Comparison of ENCODE assay signal across 20 cellular contexts in the genomic region with DNA sequence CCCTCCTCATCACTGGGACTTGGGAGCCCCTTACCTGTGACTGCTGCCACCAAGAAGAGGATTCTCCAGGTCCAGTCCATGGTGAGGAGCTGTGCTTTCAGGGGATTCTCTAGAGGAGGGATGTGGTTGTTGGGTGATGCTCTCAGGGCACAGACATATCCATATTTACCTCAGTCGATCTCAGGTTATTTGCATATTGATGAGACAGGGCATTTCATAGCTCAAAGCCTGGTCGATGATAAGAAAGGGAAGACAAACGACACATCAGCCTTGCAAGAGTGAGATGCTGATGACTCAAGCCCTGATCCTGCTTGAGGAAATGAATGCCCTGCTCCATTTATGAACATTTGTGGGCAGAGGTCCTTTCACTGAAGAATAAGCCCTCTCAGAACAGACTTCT.
DNase-seq lines count a peak whose midpoint lies in the region; ATAC-seq and TF ChIP-seq lines count a peak whose summit lies in the region.
"Had no signal": no experiment of that assay in that cellular context is flagged by ENCODE, and none has a peak within 500 bp of the region (broad histone marks: within the 10 kb centered on the region; RNA-seq: fewer than 3 reads in every experiment).

No MANE protein-coding gene starts in this region.

- H3K9me3 Mint-ChIP-seq in activated CD4-positive, alpha-beta T cell treated with anti-CD3 and anti-CD28 coated beads for 36 hours (ENCODE audit: low read depth) = no peaks in the 10 kb centered on the region
- H3K9me3 Mint-ChIP-seq in CD4-positive, alpha-beta memory T cell = no peaks in the 10 kb centered on the region
- H3K9me3 Mint-ChIP-seq in activated CD8-positive, alpha-beta T cell treated with anti-CD3 and anti-CD28 coated beads, Interleukin-2, amount 10 ng/mL, durations not matched to agents 7 days and 5 days (ENCODE audit: insufficient read depth) = no peaks in the 10 kb centered on the region
- H3K9me3 Mint-ChIP-seq in CD14-positive monocyte = no peaks in the 10 kb centered on the region
- H3K9me3 Mint-ChIP-seq: dendritic cell treated with granulocyte-macrophage colony-stimulating factor and Interleukin-4, amounts not matched to agents 40 ng/mL and 50 ng/mL, for 4 days had no signal

- no peaks in the 10 kb centered on the region for H3K36me3 ChIP-seq in CD4-positive, alpha-beta memory T cell (ENCODE audit: insufficient read depth, low read length)
- H3K36me3 ChIP-seq in mucosa of descending colon (ENCODE audit: low read depth) (no peaks in the 10 kb centered on the region), MG63 (no peaks in the 10 kb centered on the region)
- H3K36me3 ChIP-seq: BE2C, thoracic aorta had no signal

- CTCF ChIA-PET in activated CD4-positive, alpha-beta T cell treated with anti-CD3 and anti-CD28 coated beads for 36 hours (lab: Charles Lee) = interaction anchor here (0.6 to 6.2 kb wide), 21 partner anchors 9 to 111 kb away, joined by 3 to 54 read pairs (median 5); no protein-coding TSS in a partner anchor
- CTCF ChIA-PET in CD4-positive, alpha-beta memory T cell (lab: Charles Lee; ENCODE audit: partially characterized antibody) = interaction anchor here (1.2 to 5.7 kb wide), 18 partner anchors 11 to 156 kb away, joined by 3 to 52 read pairs (median 10); no protein-coding TSS in a partner anchor
- CTCF ChIA-PET in activated CD8-positive, alpha-beta T cell treated with anti-CD3 and anti-CD28 coated beads, Interleukin-2, amount 10 ng/mL, durations not matched to agents 7 days and 5 days (lab: Charles Lee) = interaction anchor here (0.8 to 6.8 kb wide), 17 partner anchors 11 to 156 kb away, joined by 3 to 115 read pairs (median 5); no protein-coding TSS in a partner anchor

- peak; percentile 50 for DNase-seq in activated CD4-positive, alpha-beta T cell treated with anti-CD3 and anti-CD28 coated beads for 36 hours
- DNase-seq in activated CD4-positive, alpha-beta T cell treated with anti-CD3 and anti-CD28 coated beads for 1 hour = no peak
- DNase-seq in CD4-positive, alpha-beta memory T cell = peak in 4 of 5 donors; percentile 52 to 77 (median 62)
- peak; percentile 48 for DNase-seq in activated CD8-positive, alpha-beta T cell treated with anti-CD3 and anti-CD28 coated beads, Interleukin-2, amount 10 ng/mL, durations not matched to agents 7 days and 5 days
- DNase-seq in mucosa of descending colon = no peak
- no peak for DNase-seq in CD14-positive monocyte (ENCODE audit: low spot score)
- no peak for DNase-seq in MG63
- DNase-seq: 8988T, BE2C, foreskin melanocyte, mesenchymal stem cell, NCI-H1417 treated with DMSO at 0.1 percent for 48 hours, NCI-H2171 treated with DMSO at 0.1 percent for 48 hours, NCI-H748 treated with DMSO at 0.1 percent for 48 hours, nephron progenitor cell, OCI-M1 had no signal

- H3K36me3 Mint-ChIP-seq in activated CD4-positive, alpha-beta T cell treated with anti-CD3 and anti-CD28 coated beads for 36 hours (ENCODE audit: low read depth) = no peaks in the 10 kb centered on the region
- no peaks in the 10 kb centered on the region for H3K36me3 Mint-ChIP-seq in CD4-positive, alpha-beta memory T cell
- H3K36me3 Mint-ChIP-seq in activated CD8-positive, alpha-beta T cell treated with anti-CD3 and anti-CD28 coated beads, Interleukin-2, amount 10 ng/mL, durations not matched to agents 7 days and 5 days (ENCODE audit: low read depth) = no peaks in the 10 kb centered on the region
- H3K36me3 Mint-ChIP-seq in CD14-positive monocyte = no peaks in the 10 kb centered on the region

- intact Hi-C loops in activated CD4-positive, alpha-beta T cell treated with anti-CD3 and anti-CD28 coated beads for 36 hours (cut with DNase I, micrococcal nuclease) = loop anchor here (2.0 to 5.0 kb wide), 2 partner anchors 33 to 435 kb away; no protein-coding TSS in a partner anchor
- intact Hi-C loops in CD4-positive, alpha-beta memory T cell (cut with micrococcal nuclease) = no loop called here
- intact Hi-C loops in mucosa of descending colon (cut with DNase I, micrococcal nuclease) (no loop called here), CD14-positive monocyte (cut with micrococcal nuclease) (no loop called here)

- no peaks in the 10 kb centered on the region for H3K27me3 ChIP-seq in CD4-positive, alpha-beta memory T cell (ENCODE audit: insufficient read depth, low read length)
- H3K27me3 ChIP-seq in MG63 = no peaks in the 10 kb centered on the region
- H3K27me3 ChIP-seq: BE2C had no signal

- POLR2A ChIA-PET in activated CD4-positive, alpha-beta T cell treated with anti-CD3 and anti-CD28 coated beads for 36 hours (lab: Charles Lee) = interaction anchor here (0.6 to 1.5 kb wide), 4 partner anchors 17 to 302 kb away, joined by 3 to 11 read pairs (median 3); no protein-coding TSS in a partner anchor
- POLR2A ChIA-PET in CD4-positive, alpha-beta memory T cell (lab: Charles Lee; ENCODE audit: partially characterized antibody) = interaction anchor here (0.9 to 2.8 kb wide), 11 partner anchors 10 to 232 kb away, joined by 3 to 12 read pairs (median 6); no protein-coding TSS in a partner anchor
- POLR2A ChIA-PET in activated CD8-positive, alpha-beta T cell treated with anti-CD3 and anti-CD28 coated beads, Interleukin-2, amount 10 ng/mL, durations not matched to agents 7 days and 5 days (lab: Charles Lee) = interaction anchor here (0.9 kb wide), 1 partner anchor 13 kb away, joined by 3 read pairs; no protein-coding TSS in a partner anchor

- H3K4me1 ChIP-seq in CD4-positive, alpha-beta memory T cell (ENCODE audit: insufficient read depth, low read length) = peaks cover 71% of the 10 kb centered on the region
- no peaks in the 10 kb centered on the region for H3K4me1 ChIP-seq in mucosa of descending colon (ENCODE audit: low read depth)
- H3K4me1 ChIP-seq: BE2C had no signal

- no peaks in the 10 kb centered on the region for H3K9me3 ChIP-seq in CD4-positive, alpha-beta memory T cell (ENCODE audit: control insufficient read depth in 1 of 2, low read length in 2 of 2)
- no peaks in the 10 kb centered on the region for H3K9me3 ChIP-seq in mucosa of descending colon
- no peaks in the 10 kb centered on the region for H3K9me3 ChIP-seq in MG63
- H3K9me3 ChIP-seq: BE2C, thoracic aorta had no signal

- H3K27ac ChIP-seq in CD4-positive, alpha-beta memory T cell (ENCODE audit: low read depth, low read length) = peak overlapping the region; percentile 57
- H3K27ac ChIP-seq: epithelial cell of prostate, thoracic aorta had no signal

- ATAC-seq in activated CD4-positive, alpha-beta T cell treated with anti-CD3 and anti-CD28 coated beads for 36 hours = peak; percentile 76
- ATAC-seq in activated CD8-positive, alpha-beta T cell treated with anti-CD3 and anti-CD28 coated beads, Interleukin-2, amount 10 ng/mL, durations not matched to agents 7 days and 5 days = peak; percentile 4
- ATAC-seq in mucosa of descending colon = peak; percentile 25
- ATAC-seq in HG02970 (IDR thresholded peaks at IDR 0.05; ENCODE audit: low FRiP score, unreplicated experiment) = no peak

- H3K27me3 Mint-ChIP-seq in activated CD4-positive, alpha-beta T cell treated with anti-CD3 and anti-CD28 coated beads for 36 hours = no peaks in the 10 kb centered on the region
- H3K27me3 Mint-ChIP-seq in CD4-positive, alpha-beta memory T cell = no peaks in the 10 kb centered on the region
- H3K27me3 Mint-ChIP-seq in activated CD8-positive, alpha-beta T cell treated with anti-CD3 and anti-CD28 coated beads, Interleukin-2, amount 10 ng/mL, durations not matched to agents 7 days and 5 days (ENCODE audit: low read depth) = peaks cover 16% of the 10 kb centered on the region
- H3K27me3 Mint-ChIP-seq in CD14-positive monocyte (ENCODE audit: low read depth in 3 of 3) = peaks cover under 1 to 5% (median 1%) of the 10 kb centered on the region in 3 donors

- H3K27ac Mint-ChIP-seq in activated CD4-positive, alpha-beta T cell treated with anti-CD3 and anti-CD28 coated beads for 36 hours = peak overlapping the region; percentile 75
- H3K27ac Mint-ChIP-seq in CD4-positive, alpha-beta memory T cell = peak overlapping the region; percentile 86 to 96 (median 93)
- H3K27ac Mint-ChIP-seq in activated CD8-positive, alpha-beta T cell treated with anti-CD3 and anti-CD28 coated beads, Interleukin-2, amount 10 ng/mL, durations not matched to agents 7 days and 5 days = peak overlapping the region; percentile 92
- no peak overlapping the region for H3K27ac Mint-ChIP-seq in CD14-positive monocyte
- H3K27ac Mint-ChIP-seq: dendritic cell treated with granulocyte-macrophage colony-stimulating factor and Interleukin-4, amounts not matched to agents 40 ng/mL and 50 ng/mL, for 4 days; nephron progenitor cell had no signal

- H3K4me1 Mint-ChIP-seq in activated CD4-positive, alpha-beta T cell treated with anti-CD3 and anti-CD28 coated beads for 36 hours = peaks cover 69% of the 10 kb centered on the region
- H3K4me1 Mint-ChIP-seq in CD4-positive, alpha-beta memory T cell = peaks cover 50 to 70% (median 61%) of the 10 kb centered on the region in 4 donors
- H3K4me1 Mint-ChIP-seq in activated CD8-positive, alpha-beta T cell treated with anti-CD3 and anti-CD28 coated beads, Interleukin-2, amount 10 ng/mL, durations not matched to agents 7 days and 5 days (ENCODE audit: low read depth) = peaks cover 81% of the 10 kb centered on the region
- peaks cover 4% of the 10 kb centered on the region for H3K4me1 Mint-ChIP-seq in CD14-positive monocyte
- H3K4me1 Mint-ChIP-seq: nephron progenitor cell had no signal

- peak overlapping the region; percentile 29 to 30 for H3K4me3 ChIP-seq in CD4-positive, alpha-beta memory T cell (ENCODE audit: low read length in 2 of 2)
- H3K4me3 ChIP-seq in mucosa of descending colon = no peak overlapping the region
- H3K4me3 ChIP-seq in MG63 = no peak overlapping the region
- H3K4me3 ChIP-seq: thoracic aorta had no signal

- peak overlapping the region; percentile 24 for H3K4me3 Mint-ChIP-seq in activated CD4-positive, alpha-beta T cell treated with anti-CD3 and anti-CD28 coated beads for 36 hours
- H3K4me3 Mint-ChIP-seq in CD4-positive, alpha-beta memory T cell = peak overlapping the region; percentile 77 to 91 (median 87)
- H3K4me3 Mint-ChIP-seq in activated CD8-positive, alpha-beta T cell treated with anti-CD3 and anti-CD28 coated beads, Interleukin-2, amount 10 ng/mL, durations not matched to agents 7 days and 5 days = peak overlapping the region; percentile 74
- no peak overlapping the region for H3K4me3 Mint-ChIP-seq in CD14-positive monocyte
- H3K4me3 Mint-ChIP-seq: dendritic cell treated with granulocyte-macrophage colony-stimulating factor and Interleukin-4, amounts not matched to agents 40 ng/mL and 50 ng/mL, for 4 days; nephron progenitor cell had no signal

- TF ChIP-seq CTCF in mucosa of descending colon (IDR thresholded peaks at IDR 0.05) (no peak), CD14-positive monocyte (IDR thresholded peaks at IDR 0.05) (no peak)

Comparison
In these comparisons a context has a peak if more than half of its experiments do, and no peak if none do; other contexts are left out.
1. DNase-seq: peak in activated CD4-positive, alpha-beta T cell treated with anti-CD3 and anti-CD28 coated beads for 36 hours (single experiment), CD4-positive, alpha-beta memory T cell (4 of 5) and activated CD8-positive, alpha-beta T cell treated with anti-CD3 and anti-CD28 coated beads, Interleukin-2, amount 10 ng/mL, durations not matched to agents 7 days and 5 days (single experiment); none in activated CD4-positive, alpha-beta T cell treated with anti-CD3 and anti-CD28 coated beads for 1 hour (single experiment), mucosa of descending colon (0 of 3), CD14-positive monocyte (single experiment) and MG63 (single experiment).
2. H3K27ac Mint-ChIP-seq: peak in activated CD4-positive, alpha-beta T cell treated with anti-CD3 and anti-CD28 coated beads for 36 hours (single experiment), CD4-positive, alpha-beta memory T cell (7 of 7) and activated CD8-positive, alpha-beta T cell treated with anti-CD3 and anti-CD28 coated beads, Interleukin-2, amount 10 ng/mL, durations not matched to agents 7 days and 5 days (single experiment); none in CD14-positive monocyte (0 of 7).
3. H3K4me3 Mint-ChIP-seq: peak in activated CD4-positive, alpha-beta T cell treated with anti-CD3 and anti-CD28 coated beads for 36 hours (single experiment), CD4-positive, alpha-beta memory T cell (8 of 8) and activated CD8-positive, alpha-beta T cell treated with anti-CD3 and anti-CD28 coated beads, Interleukin-2, amount 10 ng/mL, durations not matched to agents 7 days and 5 days (single experiment); none in CD14-positive monocyte (0 of 2).
4. H3K4me3 ChIP-seq: peak in CD4-positive, alpha-beta memory T cell (2 of 2); none in mucosa of descending colon (single experiment) and MG63 (single experiment).
5. intact Hi-C loops: an anchor here in activated CD4-positive, alpha-beta T cell treated with anti-CD3 and anti-CD28 coated beads for 36 hours (2.0 to 5.0 kb wide); none called in CD4-positive, alpha-beta memory T cell, mucosa of descending colon and CD14-positive monocyte.